Comparison of ENCODE assay signal across 16 cellular contexts in the genomic region with DNA sequence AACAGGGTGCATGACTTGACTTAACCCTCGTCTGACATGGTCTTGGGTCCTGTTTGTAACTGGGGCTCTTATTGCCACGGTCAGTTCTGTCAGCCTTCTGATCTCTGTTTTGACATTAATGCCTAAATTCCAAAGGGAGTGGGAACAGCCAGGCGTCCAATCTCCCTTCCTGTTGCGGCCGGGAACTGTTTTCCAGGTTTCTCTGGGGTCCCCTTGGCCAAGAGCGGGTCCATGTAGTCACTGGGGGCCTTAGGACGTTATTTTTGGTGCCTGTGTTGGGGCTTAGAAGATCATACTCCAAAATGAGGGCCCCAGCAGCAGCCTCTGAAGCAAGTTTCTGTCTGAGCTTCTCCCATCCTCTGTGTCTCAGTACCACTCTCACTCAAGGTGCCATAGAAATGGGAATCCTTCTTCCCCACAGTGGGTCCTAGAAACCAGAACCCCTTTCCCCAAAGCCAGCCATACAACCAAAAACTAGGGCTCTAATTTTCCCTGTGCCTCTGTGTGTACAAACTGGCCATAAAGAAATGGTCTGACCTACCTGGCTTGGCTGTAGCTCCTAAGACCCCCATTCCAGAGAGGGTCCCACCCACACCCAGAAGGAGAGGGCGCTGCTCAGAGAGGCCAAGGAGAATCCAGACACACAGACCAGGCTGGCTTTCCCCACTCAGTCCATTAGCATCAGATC. TPM values are rescaled to one million over a fixed set of nuclear protein-coding genes. Genes with fewer than 3 reads are reported as not detected.
"Had no signal": no experiment of that assay in that cellular context is flagged by ENCODE, and none has a peak within 500 bp of the region (broad histone marks: within the 10 kb centered on the region; RNA-seq: fewer than 3 reads in every experiment).

No MANE protein-coding gene starts in this region.

- H3K9me3 ChIP-seq: SK-N-SH had no signal

- ATAC-seq: activated CD4-positive, alpha-beta T cell treated with anti-CD3 and anti-CD28 coated beads for 36 hours; activated CD8-positive, alpha-beta T cell treated with anti-CD3 and anti-CD28 coated beads for 36 hours; activated T-helper 17 cell treated with anti-CD3 and anti-CD28 coated beads, Interleukin-2, amount 50 U/mL, for 72 hours; T-cell had no signal

- H3K27ac ChIP-seq: cardiac muscle cell, esophagus muscularis mucosa, parathyroid adenoma had no signal

- H3K4me1 ChIP-seq: parathyroid adenoma had no signal

- DNase-seq: activated CD4-positive, alpha-beta T cell treated with anti-CD3 and anti-CD28 coated beads for 36 hours; activated CD8-positive, alpha-beta T cell treated with anti-CD3 and anti-CD28 coated beads for 36 hours; hippocampal formation; SHP77; SK-N-SH; stimulated activated CD4-positive, alpha-beta T cell treated with anti-CD3 and anti-CD28 coated beads, Interleukin-2, amount 100 ng/mL, for 48 hours; stimulated activated naive CD4-positive, alpha-beta T cell; substantia nigra; T-helper 9 cell; trophoblast cell had no signal

- H3K4me3 ChIP-seq: cardiac muscle cell, esophagus muscularis mucosa had no signal

- H3K36me3 ChIP-seq: cardiac muscle cell, esophagus muscularis mucosa had no signal

RNA-seq across cellular contexts. Expression of a gene that starts 50.4 kb away (rescaled TPM):
- total RNA-seq: cardiac muscle cell, myocyte had no signal
